ENCODE assay signal across 9 cellular contexts in genomic region chr10:103452714-103453230, GRCh38. TPM values are rescaled to one million over a fixed set of nuclear protein-coding genes. Genes with fewer than 3 reads are reported as not detected.
DNase-seq lines count a peak whose midpoint lies in the region; ATAC-seq and TF ChIP-seq lines count a peak whose summit lies in the region.
"Had no signal": no experiment of that assay in that cellular context is flagged by ENCODE, and none has a peak within 500 bp of the region (broad histone marks: within the 10 kb centered on the region; RNA-seq: fewer than 3 reads in every experiment).

No MANE protein-coding gene starts in this region.

- H3K4me3 Mint-ChIP-seq in CD14-positive monocyte, result peak overlapping the region; percentile 93 to 98
- peak overlapping the region; percentile 95 to 96 for H3K4me3 Mint-ChIP-seq in effector memory CD8-positive, alpha-beta T cell

- TF ChIP-seq EP300 in ovary (IDR thresholded peaks at IDR 0.05), result no peak

- ATAC-seq in effector memory CD8-positive, alpha-beta T cell (replicated peaks), result no peak
- no peak for ATAC-seq in HG03378 (IDR thresholded peaks at IDR 0.05; ENCODE audit: unreplicated experiment)

- DNase-seq in CD14-positive monocyte (ENCODE audit: low spot score) (no peak), LHCN-M2 (ENCODE audit: low read depth) (peak; percentile 44), ovary (no peak), putamen (ENCODE audit: low spot score) (no peak), GM13977 (ENCODE audit: low spot score) (no peak), HT-29 (ENCODE audit: low spot score) (no peak)
- no peak for DNase-seq in effector memory CD8-positive, alpha-beta T cell

- no peaks in the 10 kb centered on the region for H3K36me3 ChIP-seq in ovary

- H3K36me3 Mint-ChIP-seq in CD14-positive monocyte, result peaks cover 26 to 33% of the 10 kb centered on the region in 2 donors
- peaks cover 28% of the 10 kb centered on the region for H3K36me3 Mint-ChIP-seq in effector memory CD8-positive, alpha-beta T cell (ENCODE audit: insufficient read depth)

- H3K9me3 ChIP-seq in ovary, result no peaks in the 10 kb centered on the region

- H3K27ac Mint-ChIP-seq in CD14-positive monocyte, result peak overlapping the region in 2 of 7 donors; percentile 53 to 87
- H3K27ac Mint-ChIP-seq in effector memory CD8-positive, alpha-beta T cell, result peak overlapping the region; percentile 90 to 91

- in situ Hi-C loops in GM13977 (cut with MboI; ENCODE audit: low pct_unique_long_range_greater_than_20kb, low sequenced_read_pairs, unreplicated experiment), result no loop called here

- no peaks in the 10 kb centered on the region for H3K27me3 ChIP-seq in ovary

- H3K27me3 Mint-ChIP-seq in CD14-positive monocyte (ENCODE audit: low read depth in 3 of 3), result peaks cover 1 to 7% (median 6%) of the 10 kb centered on the region in 3 donors
- H3K27me3 Mint-ChIP-seq in effector memory CD8-positive, alpha-beta T cell, result no peaks in the 10 kb centered on the region

- no peak for TF ChIP-seq CTCF in CD14-positive monocyte (IDR thresholded peaks at IDR 0.05)
- TF ChIP-seq CTCF in ovary (IDR thresholded peaks at IDR 0.05), result no peak
- no peak for TF ChIP-seq CTCF in GM13977 (IDR thresholded peaks at IDR 0.05; ENCODE audit: extremely low read depth, insufficient read depth, missing control alignments)

- H3K4me3 ChIP-seq in ovary, result peak overlapping the region; percentile 69
- H3K4me3 ChIP-seq: K562 had no signal

- H3K27ac ChIP-seq in ovary, result peak overlapping the region; percentile 93 to 97

- whole genome bisulfite sequencing in ovary, 3 donors, result 30 to 37% (median 36%) methylated on average over 15 to 16 of the region's 16 CpGs

- intact Hi-C loops in CD14-positive monocyte (cut with micrococcal nuclease) (loop anchor here in 1 of 2 donors (5.0 kb wide), 1 partner anchor 35 kb away; no protein-coding TSS in a partner anchor), ovary (cut with DNase I) (no loop called here)

- no peak for TF ChIP-seq POLR2A in ovary (IDR thresholded peaks at IDR 0.05)

- H3K4me1 ChIP-seq in ovary (ENCODE audit: insufficient read depth), result peaks cover 25% of the 10 kb centered on the region

- peaks cover 57% of the 10 kb centered on the region for H3K4me1 Mint-ChIP-seq in CD14-positive monocyte
- H3K4me1 Mint-ChIP-seq in effector memory CD8-positive, alpha-beta T cell (ENCODE audit: low read depth in 2 of 2), result peaks cover 46 to 57% of the 10 kb centered on the region in 2 donors

- H3K9me3 Mint-ChIP-seq in CD14-positive monocyte, result no peaks in the 10 kb centered on the region
- no peaks in the 10 kb centered on the region for H3K9me3 Mint-ChIP-seq in effector memory CD8-positive, alpha-beta T cell

RNA-seq across cellular contexts. Expression of gene CALHM2, which starts 0.6 kb away (rescaled TPM):
- polyA plus RNA-seq in CD14-positive monocyte (10 to 100 TPM; 48.4 to 66.5 TPM), ovary (100 to 1,000 TPM in 1 of 2 donors, 10 to 100 TPM in 1; 42.1 to 105 TPM)
- total RNA-seq in LHCN-M2 (2014; rRNA removed) (28.0 and 28.1 TPM in 2 replicates), ovary (10 to 100 TPM; 46.5 to 90.4 (median 55.3) TPM)
- 29.6 TPM for polyA plus RNA-seq in LHCN-M2 (2012)
- 3.0 and 3.3 TPM in 2 replicates for total RNA-seq in HT-29 (2014; rRNA removed; shearing (Covaris generic))
- total RNA-seq: K562 had no signal

RNA-seq across cellular contexts. Expression of gene CALHM1, which starts 5.9 kb away (rescaled TPM):
- not detected for polyA plus RNA-seq in CD14-positive monocyte
- total RNA-seq in LHCN-M2 (2014; rRNA removed), result not detected in 2 replicates
- 0.04 TPM for polyA plus RNA-seq in LHCN-M2 (2012)
- total RNA-seq in ovary, result not detected
- polyA plus RNA-seq in ovary, result not detected
- total RNA-seq in HT-29 (2014; rRNA removed; shearing (Covaris generic)), result not detected in 2 replicates
- total RNA-seq: K562 had no signal

RNA-seq across cellular contexts. Expression of gene CALHM3, which starts 26.3 kb away (rescaled TPM):
- polyA plus RNA-seq in CD14-positive monocyte (under 1 TPM in 1 of 2 donors, not detected in 1; 0.62 TPM), ovary (not detected)
- total RNA-seq in LHCN-M2 (2014; rRNA removed) (not detected in 2 replicates), ovary (not detected)
- not detected for polyA plus RNA-seq in LHCN-M2 (2012)
- not detected in 2 replicates for total RNA-seq in HT-29 (2014; rRNA removed; shearing (Covaris generic))
- total RNA-seq: K562 had no signal
- polyA plus RNA-seq: K562 had no signal

RNA-seq across cellular contexts. Expression of gene NEURL1, which starts 40.7 kb away (rescaled TPM):
- polyA plus RNA-seq in CD14-positive monocyte, result 1 to 10 TPM; 3.0 to 3.3 TPM
- total RNA-seq in LHCN-M2 (2014; rRNA removed), result 0.06 TPM in 1 of 2 replicates, not detected in the other
- 0.23 TPM for polyA plus RNA-seq in LHCN-M2 (2012)
- 1 to 10 TPM; 2.4 to 5.6 (median 3.2) TPM for total RNA-seq in ovary
- 1 to 10 TPM in 1 of 2 donors, under 1 TPM in 1; 0.28 to 1.8 TPM for polyA plus RNA-seq in ovary
- 5.4 and 7.2 TPM in 2 replicates for total RNA-seq in HT-29 (2014; rRNA removed; shearing (Covaris generic))

RNA-seq across cellular contexts. Expression of gene PDCD11, which starts 56.3 kb away (rescaled TPM):
- polyA plus RNA-seq in CD14-positive monocyte (1 to 10 TPM; 2.9 to 3.3 TPM), ovary (10 to 100 TPM in 1 of 2 donors, 1 to 10 TPM in 1; 9.7 to 16.7 TPM)
- total RNA-seq in LHCN-M2 (2014; rRNA removed) (33.0 and 37.3 TPM in 2 replicates), ovary (10 to 100 TPM; 12.8 to 40.8 (median 28.8) TPM)
- polyA plus RNA-seq in LHCN-M2 (2012), result 16.5 TPM
- 34.0 and 40.6 TPM in 2 replicates for total RNA-seq in HT-29 (2014; rRNA removed; shearing (Covaris generic))
